1 cellular context compared by ENCODE assay signal in the genomic region with DNA sequence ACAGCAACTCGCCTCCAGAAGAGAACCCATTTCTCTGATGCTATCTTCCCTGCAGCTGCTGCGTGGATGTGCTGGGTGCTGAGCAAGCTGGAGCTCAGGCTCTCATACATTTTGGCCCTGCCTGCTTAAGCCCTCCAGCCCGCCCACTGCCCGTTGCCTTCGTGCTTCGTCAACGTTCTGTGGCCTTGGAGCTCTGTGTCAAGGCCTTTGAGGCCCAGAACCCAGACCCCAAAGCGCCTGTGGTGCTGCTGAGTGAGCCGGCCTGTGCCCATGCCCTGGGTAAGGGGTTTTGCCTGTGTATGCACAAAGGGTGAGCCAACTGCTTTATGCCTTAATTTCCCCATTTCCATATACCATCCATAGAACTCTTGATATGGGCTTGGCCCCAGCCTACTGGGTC.
TF ChIP-seq lines count a peak whose summit lies in the region.

No MANE protein-coding gene starts in this region.

TF ChIP-seq in IMR-90, 13 proteins besides CTCF, POLR2A, EP300 and RAD21 (continued from another document):
- TF ChIP-seq RFX5 (IDR thresholded peaks at IDR 0.05; ENCODE audit: low read depth, low read length) (no peak), CEBPB (IDR thresholded peaks at IDR 0.05; ENCODE audit: low read depth, low read length) (no peak), NFE2L2 (IDR thresholded peaks at IDR 0.05; ENCODE audit: low read depth, low read length) (no peak), CHD1 (IDR thresholded peaks at IDR 0.05; ENCODE audit: low read depth, low read length) (no peak), MAFK (IDR thresholded peaks at IDR 0.05; ENCODE audit: low read depth, low read length) (no peak), BHLHE40 (IDR thresholded peaks at IDR 0.05; ENCODE audit: low read depth, low read length) (no peak), MXI1 (IDR thresholded peaks at IDR 0.05; ENCODE audit: borderline replicate concordance, low read depth, low read length) (no peak), SMC3 (IDR thresholded peaks at IDR 0.05; ENCODE audit: low read depth, low read length) (no peak)
- TF ChIP-seq, protein P1, sequence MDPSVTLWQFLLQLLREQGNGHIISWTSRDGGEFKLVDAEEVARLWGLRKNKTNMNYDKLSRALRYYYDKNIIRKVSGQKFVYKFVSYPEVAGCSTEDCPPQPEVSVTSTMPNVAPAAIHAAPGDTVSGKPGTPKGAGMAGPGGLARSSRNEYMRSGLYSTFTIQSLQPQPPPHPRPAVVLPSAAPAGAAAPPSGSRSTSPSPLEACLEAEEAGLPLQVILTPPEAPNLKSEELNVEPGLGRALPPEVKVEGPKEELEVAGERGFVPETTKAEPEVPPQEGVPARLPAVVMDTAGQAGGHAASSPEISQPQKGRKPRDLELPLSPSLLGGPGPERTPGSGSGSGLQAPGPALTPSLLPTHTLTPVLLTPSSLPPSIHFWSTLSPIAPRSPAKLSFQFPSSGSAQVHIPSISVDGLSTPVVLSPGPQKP (IDR thresholded peaks at IDR 0.05; ENCODE audit: borderline replicate concordance, low read depth, low read length), result no peak
